Comparison of ENCODE assay signal across 14 cellular contexts in genomic region chr1:205597691-205598314, GRCh38. TPM values are rescaled to one million over a fixed set of nuclear protein-coding genes. Genes with fewer than 3 reads are reported as not detected.
DNase-seq lines count a peak whose midpoint lies in the region; ATAC-seq lines count a peak whose summit lies in the region.
"Had no signal": no experiment of that assay in that cellular context is flagged by ENCODE, and none has a peak within 500 bp of the region (broad histone marks: within the 10 kb centered on the region; RNA-seq: fewer than 3 reads in every experiment).

No MANE protein-coding gene starts in this region.

- peak; percentile 18 for DNase-seq in NCI-H1694 (lab: John Stamatoyannopoulos, UW)
- peak; percentile 61 for DNase-seq in left cardiac atrium
- DNase-seq in skeletal muscle cell (ENCODE audit: low read depth) = peak; percentile 56
- no peak for DNase-seq in NOMO-1 treated with dmso at 0.1 percent for 144 hours (lab: John Stamatoyannopoulos, UW; ENCODE audit: unreplicated experiment)
- DNase-seq in substantia nigra (lab: John Stamatoyannopoulos, UW) = no peak
- no peak for DNase-seq in amygdala (lab: John Stamatoyannopoulos, UW)
- DNase-seq: EL; stimulated activated CD4-positive, alpha-beta T cell treated with anti-CD3 and anti-CD28 coated beads, Interleukin-2, amount 100 ng/mL, for 24 hours; stimulated activated naive CD4-positive, alpha-beta T cell treated with Interleukin-2 at 50 U/mL for 16 hours had no signal

- peak; percentile 48 to 67 for ATAC-seq in left cardiac atrium
- no peak for ATAC-seq in GM18511 (IDR thresholded peaks at IDR 0.05; ENCODE audit: unreplicated experiment)
- ATAC-seq: activated CD4-positive, CD25-positive, alpha-beta regulatory T cell treated with anti-CD3 and anti-CD28 coated beads, Interleukin-2, amount 50 U/mL, for 24 hours had no signal

- intact Hi-C loops in left cardiac atrium (cut with DNase I) = no loop called here

- H3K27ac ChIP-seq in angular gyrus (ENCODE audit: low read depth, low read length) (peak overlapping the region; percentile 30), substantia nigra (ENCODE audit: low read depth, low read length, poor library complexity, severe bottlenecking) (no peak overlapping the region)
- H3K27ac ChIP-seq: BLaER1 treated with 17β-estradiol and CSF1 and Interleukin-3, amounts not matched to agents 10 nM and 100 nM; cardiac muscle cell had no signal

- H3K4me3 ChIP-seq in skeletal muscle cell (ENCODE audit: low read depth, low read length) = no peak overlapping the region
- H3K4me3 ChIP-seq: BLaER1 treated with 17β-estradiol and CSF1 and Interleukin-3, amounts not matched to agents 10 nM and 100 nM; cardiac muscle cell had no signal

RNA-seq across cellular contexts. Expression of gene ELK4, which starts 34.0 kb away (rescaled TPM):
- 10 to 100 TPM; 36.3 to 39.1 TPM for total RNA-seq in left cardiac atrium

Comparison
In these comparisons a context has a peak if more than half of its experiments do, and no peak if none do; other contexts are left out.
1. DNase-seq: peak in NCI-H1694 (single experiment), left cardiac atrium (single experiment) and skeletal muscle cell (single experiment); none in NOMO-1 treated with dmso at 0.1 percent for 144 hours (single experiment), substantia nigra (0 of 49) and amygdala (0 of 56).